In genomic region chr1:29033829-29034466, GRCh38 we compare ENCODE assay signal across 1 cellular context.
TF ChIP-seq lines count a peak whose summit lies in the region.

No MANE protein-coding gene starts in this region.

TF ChIP-seq in GM12878, 131 proteins besides CTCF, POLR2A, EP300 and RAD21 (continued from another document):
- TF ChIP-seq, protein P1, sequence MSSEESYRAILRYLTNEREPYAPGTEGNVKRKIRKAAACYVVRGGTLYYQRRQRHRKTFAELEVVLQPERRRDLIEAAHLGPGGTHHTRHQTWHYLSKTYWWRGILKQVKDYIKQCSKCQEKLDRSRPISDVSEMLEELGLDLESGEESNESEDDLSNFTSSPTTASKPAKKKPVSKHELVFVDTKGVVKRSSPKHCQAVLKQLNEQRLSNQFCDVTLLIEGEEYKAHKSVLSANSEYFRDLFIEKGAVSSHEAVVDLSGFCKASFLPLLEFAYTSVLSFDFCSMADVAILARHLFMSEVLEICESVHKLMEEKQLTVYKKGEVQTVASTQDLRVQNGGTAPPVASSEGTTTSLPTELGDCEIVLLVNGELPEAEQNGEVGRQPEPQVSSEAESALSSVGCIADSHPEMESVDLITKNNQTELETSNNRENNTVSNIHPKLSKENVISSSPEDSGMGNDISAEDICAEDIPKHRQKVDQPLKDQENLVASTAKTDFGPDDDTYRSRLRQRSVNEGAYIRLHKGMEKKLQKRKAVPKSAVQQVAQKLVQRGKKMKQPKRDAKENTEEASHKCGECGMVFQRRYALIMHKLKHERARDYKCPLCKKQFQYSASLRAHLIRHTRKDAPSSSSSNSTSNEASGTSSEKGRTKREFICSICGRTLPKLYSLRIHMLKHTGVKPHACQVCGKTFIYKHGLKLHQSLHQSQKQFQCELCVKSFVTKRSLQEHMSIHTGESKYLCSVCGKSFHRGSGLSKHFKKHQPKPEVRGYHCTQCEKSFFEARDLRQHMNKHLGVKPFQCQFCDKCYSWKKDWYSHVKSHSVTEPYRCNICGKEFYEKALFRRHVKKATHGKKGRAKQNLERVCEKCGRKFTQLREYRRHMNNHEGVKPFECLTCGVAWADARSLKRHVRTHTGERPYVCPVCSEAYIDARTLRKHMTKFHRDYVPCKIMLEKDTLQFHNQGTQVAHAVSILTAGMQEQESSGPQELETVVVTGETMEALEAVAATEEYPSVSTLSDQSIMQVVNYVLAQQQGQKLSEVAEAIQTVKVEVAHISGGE (CRISPR knock-in tag; IDR thresholded peaks at IDR 0.05), result no peak
- TF ChIP-seq IKZF1 (conservative IDR thresholded peaks at IDR 0.05) (no peak), CHD2 (IDR thresholded peaks at IDR 0.05; ENCODE audit: borderline replicate concordance, low read depth, low read length) (no peak), EED (IDR thresholded peaks at IDR 0.05; ENCODE audit: low read depth) (no peak), CBFB (IDR thresholded peaks at IDR 0.05; ENCODE audit: low read depth) (no peak), CUX1 (IDR thresholded peaks at IDR 0.05; ENCODE audit: insufficient replicate concordance, low read depth, low read length) (no peak), RFX5 (IDR thresholded peaks at IDR 0.05; ENCODE audit: low read depth, low read length) (no peak), CBX3 (IDR thresholded peaks at IDR 0.05; ENCODE audit: borderline replicate concordance, low read depth) (no peak)
- TF ChIP-seq, protein P2, sequence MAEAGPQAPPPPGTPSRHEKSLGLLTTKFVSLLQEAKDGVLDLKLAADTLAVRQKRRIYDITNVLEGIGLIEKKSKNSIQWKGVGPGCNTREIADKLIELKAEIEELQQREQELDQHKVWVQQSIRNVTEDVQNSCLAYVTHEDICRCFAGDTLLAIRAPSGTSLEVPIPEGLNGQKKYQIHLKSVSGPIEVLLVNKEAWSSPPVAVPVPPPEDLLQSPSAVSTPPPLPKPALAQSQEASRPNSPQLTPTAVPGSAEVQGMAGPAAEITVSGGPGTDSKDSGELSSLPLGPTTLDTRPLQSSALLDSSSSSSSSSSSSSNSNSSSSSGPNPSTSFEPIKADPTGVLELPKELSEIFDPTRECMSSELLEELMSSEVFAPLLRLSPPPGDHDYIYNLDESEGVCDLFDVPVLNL (IDR thresholded peaks at IDR 0.05; ENCODE audit: low read depth, low read length), result no peak
